In the genomic region with DNA sequence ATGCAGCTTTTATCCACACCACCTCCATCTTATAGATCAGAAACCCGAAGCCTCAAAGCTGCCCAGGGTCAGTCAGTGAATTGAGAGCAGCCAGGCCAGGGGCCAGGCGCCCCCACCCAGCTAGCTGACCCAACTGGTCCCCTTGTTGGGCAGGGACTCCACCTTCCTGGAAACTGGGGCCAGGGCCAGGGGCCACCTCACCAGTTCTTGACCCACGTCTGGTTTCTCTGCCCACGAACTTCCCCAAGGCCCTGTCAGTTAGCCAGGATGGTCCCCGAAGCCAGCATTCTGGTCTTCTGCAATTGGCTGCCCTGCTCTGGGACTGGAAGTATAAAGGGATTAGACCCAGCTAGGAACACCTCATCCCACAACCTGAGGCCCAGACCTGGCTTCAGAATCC, we compare ENCODE assay signal across 11 cellular contexts. TPM values are rescaled to one million over a fixed set of nuclear protein-coding genes. Genes with fewer than 3 reads are reported as not detected.
A peak's percentile ranks its signal among the peaks of the same experiment; 100 is the strongest.
DNase-seq lines count a peak whose midpoint lies in the region; ATAC-seq and TF ChIP-seq lines count a peak whose summit lies in the region.
"Had no signal": no experiment of that assay in that cellular context is flagged by ENCODE, and none has a peak within 500 bp of the region (broad histone marks: within the 10 kb centered on the region; RNA-seq: fewer than 3 reads in every experiment).

No MANE protein-coding gene starts in this region.

- no peaks in the 10 kb centered on the region for H3K27me3 ChIP-seq in AG04450 (ENCODE audit: control insufficient read depth, insufficient read depth, low read length)
- H3K27me3 ChIP-seq in mesenchymal stem cell (ENCODE audit: control insufficient read depth in 1 of 2, insufficient read depth in 1 of 2, low read length in 2 of 2), result no peaks in the 10 kb centered on the region
- no peaks in the 10 kb centered on the region for H3K27me3 ChIP-seq in H7 (ENCODE audit: control insufficient read depth, insufficient read depth, low read length)
- no peaks in the 10 kb centered on the region for H3K27me3 ChIP-seq in effector memory CD4-positive, alpha-beta T cell (replicated peaks; ENCODE audit: control insufficient read depth, insufficient read depth, low read length, poor library complexity, severe bottlenecking)
- H3K27me3 ChIP-seq: thyroid gland had no signal

- H3K27me3 Mint-ChIP-seq in activated naive CD8-positive, alpha-beta T cell treated with anti-CD3 and anti-CD28 coated beads, Interleukin-2, amount 50 U/mL, for 24 hours, result no peaks in the 10 kb centered on the region

- peaks cover 51% of the 10 kb centered on the region for H3K4me1 ChIP-seq in mesenchymal stem cell (ENCODE audit: control insufficient read depth, insufficient read depth, low read depth, low read length)
- peaks cover 30% of the 10 kb centered on the region for H3K4me1 ChIP-seq in effector memory CD4-positive, alpha-beta T cell (ENCODE audit: control insufficient read depth, insufficient read depth, low read length, poor library complexity, severe bottlenecking)

- H3K4me1 Mint-ChIP-seq in activated naive CD8-positive, alpha-beta T cell treated with anti-CD3 and anti-CD28 coated beads, Interleukin-2, amount 50 U/mL, for 24 hours, result peaks cover 24% of the 10 kb centered on the region

- H2AFZ ChIP-seq in mesenchymal stem cell (ENCODE audit: low read depth, low read length), result no peak overlapping the region

- no peak overlapping the region for H3K23ac ChIP-seq in mesenchymal stem cell (ENCODE audit: low read length in 2 of 2)

- H4K91ac ChIP-seq in mesenchymal stem cell (ENCODE audit: low read length), result no peak overlapping the region

- no peaks in the 10 kb centered on the region for H3K9me3 Mint-ChIP-seq in activated naive CD8-positive, alpha-beta T cell treated with anti-CD3 and anti-CD28 coated beads, Interleukin-2, amount 50 U/mL, for 24 hours

- no peak for TF ChIP-seq CTCF in AG04450 (IDR thresholded peaks at IDR 0.05; ENCODE audit: low read depth, low read length)

- H2BK120ac ChIP-seq in mesenchymal stem cell (ENCODE audit: low read depth, low read length), result no peak overlapping the region

- peaks cover 6% of the 10 kb centered on the region for H3K36me3 Mint-ChIP-seq in activated naive CD8-positive, alpha-beta T cell treated with anti-CD3 and anti-CD28 coated beads, Interleukin-2, amount 50 U/mL, for 24 hours (ENCODE audit: low read depth)

- H3K18ac ChIP-seq in mesenchymal stem cell (ENCODE audit: low read depth in 1 of 2, low read length in 2 of 2), result no peak overlapping the region

- H3K4me3 ChIP-seq in AG04450 (ENCODE audit: low read depth, low read length) (peak overlapping the region; percentile 73), mesenchymal stem cell (ENCODE audit: insufficient read depth in 1 of 2, low read depth in 1 of 2, low read length in 2 of 2) (peak overlapping the region in 1 of 2 experiments; percentile 74), H7 (ENCODE audit: insufficient read depth, low read depth, low read length) (no peak overlapping the region)
- H3K4me3 ChIP-seq in effector memory CD4-positive, alpha-beta T cell (ENCODE audit: insufficient read depth, low read depth, low read length, poor library complexity, severe bottlenecking), result no peak overlapping the region
- H3K4me3 ChIP-seq: thyroid gland had no signal

- DNase-seq in AG04450 (ENCODE audit: low read depth, low spot score) (no peak), GM03348 (ENCODE audit: low spot score) (peak; percentile 42), mesenchymal stem cell (no peak), H7 (no peak), NCI-H1105 (lab: John Stamatoyannopoulos, UW) (no peak)
- no peak for DNase-seq in activated naive CD8-positive, alpha-beta T cell treated with anti-CD3 and anti-CD28 coated beads, Interleukin-2, amount 50 U/mL, for 24 hours
- no peak for DNase-seq in effector memory CD4-positive, alpha-beta T cell
- DNase-seq: DMS153, thyroid gland had no signal

- H2BK5ac ChIP-seq in mesenchymal stem cell (ENCODE audit: low read depth, low read length, poor library complexity, severe bottlenecking), result no peak overlapping the region

- H2BK12ac ChIP-seq in mesenchymal stem cell (ENCODE audit: low read length in 2 of 2), result no peak overlapping the region

- no peak overlapping the region for H3K14ac ChIP-seq in mesenchymal stem cell (ENCODE audit: low read length in 2 of 2)

- WGBS in mesenchymal stem cell, result 94% methylated on average over 2 of the region's 5 CpGs

- H3K27ac ChIP-seq in AG04450 (ENCODE audit: low read depth, low read length) (no peak overlapping the region), mesenchymal stem cell (ENCODE audit: low read length, poor library complexity, severe bottlenecking) (no peak overlapping the region)
- no peak overlapping the region for H3K27ac ChIP-seq in effector memory CD4-positive, alpha-beta T cell (ENCODE audit: insufficient read depth, low read length, poor library complexity, severe bottlenecking)
- H3K27ac ChIP-seq: KMS-11, thyroid gland had no signal

- no peak overlapping the region for H2BK15ac ChIP-seq in mesenchymal stem cell (ENCODE audit: low read depth, poor library complexity, severe bottlenecking)

- H3K4me3 Mint-ChIP-seq in activated naive CD8-positive, alpha-beta T cell treated with anti-CD3 and anti-CD28 coated beads, Interleukin-2, amount 50 U/mL, for 24 hours, result peak overlapping the region; percentile 85

- H3K4ac ChIP-seq in mesenchymal stem cell (ENCODE audit: low read depth in 1 of 2, low read length in 2 of 2), result no peak overlapping the region

- peaks cover 3 to 32% of the 10 kb centered on the region in 2 experiments for H3K36me3 ChIP-seq in mesenchymal stem cell (ENCODE audit: control insufficient read depth in 1 of 2, insufficient read depth in 2 of 2, low read depth in 1 of 2, low read length in 2 of 2)
- peaks cover 17% of the 10 kb centered on the region for H3K36me3 ChIP-seq in H7 (replicated peaks; ENCODE audit: control insufficient read depth, insufficient read depth, low read length)
- peaks cover 3% of the 10 kb centered on the region for H3K36me3 ChIP-seq in effector memory CD4-positive, alpha-beta T cell (ENCODE audit: control insufficient read depth, insufficient read depth, low read length)
- H3K36me3 ChIP-seq: thyroid gland had no signal

- H3K9me3 ChIP-seq in AG04450 (ENCODE audit: control insufficient read depth, insufficient read depth, low read length) (no peaks in the 10 kb centered on the region; the same call in 1 of the 2 replicates), mesenchymal stem cell (ENCODE audit: control insufficient read depth, low read length) (no peaks in the 10 kb centered on the region)
- H3K9me3 ChIP-seq in effector memory CD4-positive, alpha-beta T cell (ENCODE audit: control insufficient read depth, low read length), result no peaks in the 10 kb centered on the region
- H3K9me3 ChIP-seq: thyroid gland had no signal

- H2AK5ac ChIP-seq in mesenchymal stem cell (ENCODE audit: low read length, severe bottlenecking), result no peak overlapping the region

- no peak overlapping the region for H3K27ac Mint-ChIP-seq in activated naive CD8-positive, alpha-beta T cell treated with anti-CD3 and anti-CD28 coated beads, Interleukin-2, amount 50 U/mL, for 24 hours

- H3K4me2 ChIP-seq in mesenchymal stem cell (ENCODE audit: low read length, poor library complexity, severe bottlenecking), result peak overlapping the region; percentile 30
- H3K4me2 ChIP-seq: KMS-11 had no signal

- CTCF ChIA-PET in AG04450 (lab: Charles Lee), result interaction anchor here (0.8 kb wide), 1 partner anchor 42 kb away, joined by 3 read pairs; no protein-coding TSS in a partner anchor

- peaks cover 36% of the 10 kb centered on the region for H3K79me1 ChIP-seq in mesenchymal stem cell (replicated peaks; ENCODE audit: low read length, poor library complexity, severe bottlenecking)

- POLR2A ChIA-PET in AG04450 (lab: Yijun Ruan, JAX), result interaction anchor here (0.6 to 1.1 kb wide), 2 partner anchors 41 to 71 kb away, joined by 4 to 11 read pairs; no protein-coding TSS in a partner anchor

- H3K9ac ChIP-seq in mesenchymal stem cell (ENCODE audit: low read length), result no peak overlapping the region
- H3K9ac ChIP-seq: KMS-11 had no signal

- no peak for ATAC-seq in activated naive CD8-positive, alpha-beta T cell treated with anti-CD3 and anti-CD28 coated beads, Interleukin-2, amount 50 U/mL, for 24 hours
- no peak for ATAC-seq in HG03342 (IDR thresholded peaks at IDR 0.05; ENCODE audit: unreplicated experiment)

- no peak overlapping the region for H4K8ac ChIP-seq in mesenchymal stem cell (ENCODE audit: low read length)

RNA-seq across cellular contexts. Expression of a gene that starts 2.4 kb away (rescaled TPM):
- 4.8 and 6.1 TPM in 2 replicates for polyA plus RNA-seq in AG04450 (2011; rRNA removed)
- 8.1 and 9.0 TPM in 2 replicates for polyA minus RNA-seq in AG04450 (2011; rRNA and poly(A)+ RNA removed)
- polyA plus RNA-seq in mesenchymal stem cell (2013, experiment 1 of 2), result 2.9 TPM
- polyA plus RNA-seq in mesenchymal stem cell (2013, experiment 2 of 2), result 2.8 TPM
- total RNA-seq in H7 (2014; rRNA removed; shearing (Covaris generic)), result 40.6 and 44.8 TPM in 2 replicates

RNA-seq across cellular contexts. Expression of a gene that starts 44.6 kb away (rescaled TPM):
- polyA plus RNA-seq in AG04450 (2011; rRNA removed), result 0.04 and 0.15 TPM in 2 replicates
- 0.09 and 0.56 TPM in 2 replicates for polyA minus RNA-seq in AG04450 (2011; rRNA and poly(A)+ RNA removed)
- polyA plus RNA-seq in mesenchymal stem cell (2013, experiment 1 of 2), result 0.12 TPM
- polyA plus RNA-seq in mesenchymal stem cell (2013, experiment 2 of 2), result 0.08 TPM
- total RNA-seq in H7 (2014; rRNA removed; shearing (Covaris generic)), result 0.15 and 0.66 TPM in 2 replicates

RNA-seq across cellular contexts. Expression of a gene that starts 50.2 kb away (rescaled TPM):
- polyA plus RNA-seq in AG04450 (2011; rRNA removed), result not detected in 2 replicates
- polyA minus RNA-seq in AG04450 (2011; rRNA and poly(A)+ RNA removed), result 0.05 TPM in 1 of 2 replicates, not detected in the other
- 0.03 TPM for polyA plus RNA-seq in mesenchymal stem cell (2013, experiment 1 of 2)
- not detected for polyA plus RNA-seq in mesenchymal stem cell (2013, experiment 2 of 2)
- total RNA-seq in H7 (2014; rRNA removed; shearing (Covaris generic)), result not detected in 2 replicates
- total RNA-seq: thyroid gland had no signal
